In the genomic region with DNA sequence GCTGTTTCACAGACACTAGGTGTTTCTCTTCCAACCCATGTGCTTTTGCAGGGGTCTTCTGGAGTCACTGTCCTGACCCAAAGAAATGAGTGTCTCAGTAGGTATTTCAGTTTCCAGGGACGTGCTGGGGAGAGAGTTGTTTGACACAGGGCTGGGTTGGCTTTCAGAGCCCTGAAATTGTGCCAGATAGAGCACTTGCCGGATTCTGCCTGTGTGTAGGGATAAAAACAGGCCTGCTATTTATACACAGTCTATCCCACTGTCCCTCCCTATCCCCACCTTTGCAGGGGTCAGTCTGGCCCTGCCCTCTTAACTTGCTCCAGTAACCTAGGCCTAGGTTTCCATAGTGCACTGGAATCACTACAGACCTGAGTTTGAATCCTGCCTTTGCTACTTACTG, we compare ENCODE assay signal across 9 cellular contexts. TPM values are rescaled to one million over a fixed set of nuclear protein-coding genes. Genes with fewer than 3 reads are reported as not detected.
DNase-seq lines count a peak whose midpoint lies in the region; ATAC-seq and TF ChIP-seq lines count a peak whose summit lies in the region.
"Had no signal": no experiment of that assay in that cellular context is flagged by ENCODE, and none has a peak within 500 bp of the region (broad histone marks: within the 10 kb centered on the region; RNA-seq: fewer than 3 reads in every experiment).

No MANE protein-coding gene starts in this region.

- ATAC-seq in CD8-positive, alpha-beta T cell = no peak
- ATAC-seq in GM19328 (IDR thresholded peaks at IDR 0.05; ENCODE audit: unreplicated experiment) = no peak

- H3K36me3 Mint-ChIP-seq in CD8-positive, alpha-beta T cell = no peaks in the 10 kb centered on the region
- H3K36me3 Mint-ChIP-seq in osteocyte (ENCODE audit: unreplicated experiment) = no peaks in the 10 kb centered on the region

- no peak overlapping the region for H3K4me3 ChIP-seq in CD8-positive, alpha-beta T cell (ENCODE audit: low read depth, low read length)
- H3K4me3 ChIP-seq in SJCRH30 (peak overlapping the region; percentile 89), esophagus (ENCODE audit: low read depth in 1 of 2, low read length in 2 of 2) (peak overlapping the region in 1 of 2 donors; percentile 57)

- no peak overlapping the region for H3K27ac ChIP-seq in CD8-positive, alpha-beta T cell (ENCODE audit: low read depth, low read length)
- H3K27ac ChIP-seq in SJCRH30 (no peak overlapping the region), esophagus (ENCODE audit: low read depth in 2 of 2, low read length in 1 of 2) (peak overlapping the region; percentile 81 to 90)

- H3K27me3 ChIP-seq in CD8-positive, alpha-beta T cell (ENCODE audit: insufficient read depth, low read length) = no peaks in the 10 kb centered on the region
- H3K27me3 ChIP-seq in SJCRH30 (no peaks in the 10 kb centered on the region), esophagus (ENCODE audit: control insufficient read depth in 1 of 2, insufficient read depth in 2 of 2, low read length in 2 of 2) (no peaks in the 10 kb centered on the region)

- H3K4me3 Mint-ChIP-seq in CD8-positive, alpha-beta T cell = peak overlapping the region; percentile 72
- peak overlapping the region; percentile 32 for H3K4me3 Mint-ChIP-seq in osteocyte (ENCODE audit: unreplicated experiment)

- H3K4me1 ChIP-seq in CD8-positive, alpha-beta T cell (ENCODE audit: insufficient read depth, low read length) = peaks cover 14% of the 10 kb centered on the region
- H3K4me1 ChIP-seq in SJCRH30 (peaks cover 37% of the 10 kb centered on the region), esophagus (ENCODE audit: control insufficient read depth in 2 of 2, insufficient read depth in 2 of 2, low read length in 1 of 2) (peaks cover 3 to 14% of the 10 kb centered on the region in 2 donors)

- H3K36me3 ChIP-seq in CD8-positive, alpha-beta T cell (ENCODE audit: insufficient read depth, low read length) = no peaks in the 10 kb centered on the region
- H3K36me3 ChIP-seq in SJCRH30 (no peaks in the 10 kb centered on the region), esophagus (ENCODE audit: control insufficient read depth in 2 of 2, insufficient read depth in 2 of 2, low read length in 1 of 2) (peaks cover 0 to 6% of the 10 kb centered on the region in 2 donors)

- CTCF ChIA-PET in CD8-positive, alpha-beta T cell (lab: Charles Lee) = interaction anchor here (1.2 to 15.3 kb wide), 9 partner anchors 7 to 204 kb away, joined by 3 to 337 read pairs (median 7); no protein-coding TSS in a partner anchor

- H3K9me3 ChIP-seq in CD8-positive, alpha-beta T cell (ENCODE audit: low read length) = no peaks in the 10 kb centered on the region
- no peaks in the 10 kb centered on the region for H3K9me3 ChIP-seq in SJCRH30 (replicated peaks)
- H3K9me3 ChIP-seq in esophagus (ENCODE audit: control insufficient read depth in 2 of 2, insufficient read depth in 1 of 2, low read depth in 1 of 2, low read length in 1 of 2) = no peaks in the 10 kb centered on the region

- no peaks in the 10 kb centered on the region for H3K9me3 Mint-ChIP-seq in CD8-positive, alpha-beta T cell
- no peaks in the 10 kb centered on the region for H3K9me3 Mint-ChIP-seq in osteocyte (ENCODE audit: unreplicated experiment)
- H3K9me3 Mint-ChIP-seq: dendritic cell treated with granulocyte-macrophage colony-stimulating factor and Interleukin-4, amounts not matched to agents 40 ng/mL and 50 ng/mL, for 4 days had no signal

- H3K27me3 Mint-ChIP-seq in CD8-positive, alpha-beta T cell (ENCODE audit: low read depth) = peaks cover 30% of the 10 kb centered on the region
- H3K27me3 Mint-ChIP-seq in osteocyte (ENCODE audit: unreplicated experiment) = no peaks in the 10 kb centered on the region

- intact Hi-C loops in CD8-positive, alpha-beta T cell (cut with DNase I, micrococcal nuclease) = loop anchor here in 1 of 2 experiments (5.0 kb wide), 1 partner anchor 170 kb away; a partner anchor contains a TSS

- peaks cover 30% of the 10 kb centered on the region for H3K4me1 Mint-ChIP-seq in CD8-positive, alpha-beta T cell (ENCODE audit: low read depth)
- H3K4me1 Mint-ChIP-seq in osteocyte (ENCODE audit: unreplicated experiment) = peaks cover 14% of the 10 kb centered on the region

- POLR2A ChIA-PET in CD8-positive, alpha-beta T cell (lab: Charles Lee) = interaction anchor here (0.9 to 1.1 kb wide), 2 partner anchors 43 to 54 kb away, joined by 3 to 4 read pairs; a partner anchor contains a TSS

- H3K27ac Mint-ChIP-seq in CD8-positive, alpha-beta T cell = no peak overlapping the region
- no peak overlapping the region for H3K27ac Mint-ChIP-seq in osteocyte (ENCODE audit: unreplicated experiment)
- H3K27ac Mint-ChIP-seq: dendritic cell treated with granulocyte-macrophage colony-stimulating factor and Interleukin-4, amounts not matched to agents 40 ng/mL and 50 ng/mL, for 4 days had no signal

- no peak for TF ChIP-seq CTCF in CD8-positive, alpha-beta T cell (IDR thresholded peaks at IDR 0.05)
- TF ChIP-seq CTCF in osteocyte (IDR thresholded peaks at IDR 0.05) = no peak
- no peak for TF ChIP-seq CTCF in GM20000 (IDR thresholded peaks at IDR 0.05; ENCODE audit: extremely low read depth, missing control alignments)

- DNase-seq in CD8-positive, alpha-beta T cell = no peak
- DNase-seq in SJCRH30 (peak in 1 of 2 experiments; percentile 26), osteocyte (ENCODE audit: extremely low spot score, unreplicated experiment) (no peak), globus pallidus (ENCODE audit: low spot score) (no peak), GM20000 (ENCODE audit: low spot score) (no peak)
- no peak for DNase-seq in activated effector memory CD4-positive, alpha-beta T cell treated with Interleukin-2 at 50 U/mL for 16 hours

- 16 to 17% methylated on average over 2 of the region's 2 CpGs for WGBS in esophagus, 2 donors

RNA-seq across cellular contexts. Expression of a gene that starts 1.0 kb away (rescaled TPM):
- under 1 TPM; 0.30 to 0.50 TPM for total RNA-seq in CD8-positive, alpha-beta T cell
- 6.5 and 7.1 TPM in 2 replicates for total RNA-seq in SJCRH30 (2014; rRNA removed; shearing (Covaris generic))
- 10 to 100 TPM in 1 of 2 donors, 1 to 10 TPM in 1; 9.3 to 23.5 TPM for polyA plus RNA-seq in esophagus
- total RNA-seq in osteocyte = 2.7 and 3.6 TPM in 2 replicates

RNA-seq across cellular contexts. Expression of a gene that starts 12.6 kb away (rescaled TPM):
- not detected for total RNA-seq in CD8-positive, alpha-beta T cell
- total RNA-seq in SJCRH30 (2014; rRNA removed; shearing (Covaris generic)) = not detected in 2 replicates
- under 1 TPM; 0.14 to 0.20 TPM for polyA plus RNA-seq in esophagus
- total RNA-seq in osteocyte = not detected in 2 replicates

RNA-seq across cellular contexts. Expression of a gene that starts 44.5 kb away (rescaled TPM):
- total RNA-seq in CD8-positive, alpha-beta T cell = 10 to 100 TPM; 28.4 to 30.5 TPM
- 93.9 and 96.1 TPM in 2 replicates for total RNA-seq in SJCRH30 (2014; rRNA removed; shearing (Covaris generic))
- polyA plus RNA-seq in esophagus = 10 to 100 TPM; 65.4 to 67.6 TPM
- 47.8 and 49.6 TPM in 2 replicates for total RNA-seq in osteocyte

RNA-seq across cellular contexts. Expression of a gene that starts 54.3 kb away (rescaled TPM):
- 100 to 1,000 TPM; 209 to 212 TPM for total RNA-seq in CD8-positive, alpha-beta T cell
- total RNA-seq in SJCRH30 (2014; rRNA removed; shearing (Covaris generic)) = 89.1 and 106 TPM in 2 replicates
- polyA plus RNA-seq in esophagus = 10 to 100 TPM; 37.7 to 43.2 TPM
- 80.8 and 82.3 TPM in 2 replicates for total RNA-seq in osteocyte

Comparison
In these comparisons a context has a peak if more than half of its experiments do, and no peak if none do; other contexts are left out.
1. H3K27ac ChIP-seq: peak in esophagus (2 of 2); none in CD8-positive, alpha-beta T cell (single experiment) and SJCRH30 (single experiment).